Comparison of ENCODE assay signal across 20 cellular contexts in the genomic region with DNA sequence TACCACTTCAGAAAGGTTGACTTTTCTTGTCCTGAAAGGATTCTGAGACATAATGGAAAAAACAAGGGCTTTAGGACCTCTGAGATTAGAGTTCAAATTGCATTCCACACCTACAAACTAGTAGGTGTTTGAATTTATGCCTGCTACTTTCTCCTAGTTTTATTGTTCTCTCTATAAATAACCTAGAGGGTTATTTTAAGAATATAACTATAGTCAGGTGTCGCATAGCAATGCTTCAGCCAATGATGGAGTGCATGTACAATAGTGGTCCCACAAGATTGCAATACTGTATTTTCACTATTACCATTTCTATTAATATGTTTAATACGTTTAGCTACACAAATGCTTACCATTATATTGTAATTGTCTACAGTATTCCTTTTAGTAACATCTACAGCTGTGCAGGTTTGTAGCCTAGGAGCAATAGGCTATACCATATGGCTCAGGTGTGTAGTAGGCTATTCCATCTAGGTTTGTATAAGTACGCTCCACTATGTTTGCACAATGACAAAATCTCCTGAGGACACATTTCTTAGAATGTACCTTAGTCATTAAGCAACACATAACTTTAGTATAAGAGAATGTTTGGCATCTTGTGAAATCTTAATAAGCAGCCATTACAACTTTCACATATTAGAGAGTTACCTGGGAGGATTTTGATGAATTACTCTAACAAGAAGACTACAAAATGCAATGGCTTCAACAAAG.
"Had no signal": no experiment of that assay in that cellular context is flagged by ENCODE, and none has a peak within 500 bp of the region (broad histone marks: within the 10 kb centered on the region; RNA-seq: fewer than 3 reads in every experiment).

No MANE protein-coding gene starts in this region.

- H3K36me3 Mint-ChIP-seq: naive thymus-derived CD8-positive, alpha-beta T cell; stimulated activated memory B cell treated with anti-CD40 and anti-IgM and Interleukin-4, amounts not matched to agents 10 μg/mL and 1 μg/mL and 100 μg/mL, for 72 hours had no signal

- H3K9me3 Mint-ChIP-seq: stimulated activated naive CD8-positive, alpha-beta T cell treated with anti-CD3 and anti-CD28 coated beads, Interleukin-15, Interleukin-2, amounts not matched to agents 100 ng/mL and 50 ng/mL, for 24 hours had no signal

- DNase-seq: cerebellar nuclear complex; erythroblast; foreskin melanocyte; heart right ventricle; islet precursor cell; mucosa of descending colon; naive thymus-derived CD8-positive, alpha-beta T cell; posterior cingulate gyrus; right lobe of liver; spleen; stimulated activated CD4-positive, alpha-beta T cell treated with anti-CD3 and anti-CD28 coated beads, Interleukin-15, amount 100 ng/mL, for 24 hours; stimulated activated CD4-positive, alpha-beta T cell treated with anti-CD3 and anti-CD28 coated beads, Interleukin-1b, Interleukin-23, amount 100 ng/mL, for 48 hours; stimulated activated CD4-positive, alpha-beta T cell treated with anti-CD3 and anti-CD28 coated beads, Interleukin-4, amount 100 ng/mL, for 24 hours; tibial artery; upper lobe of left lung had no signal

- H3K4me3 ChIP-seq: cardiac muscle cell, heart right ventricle, mucosa of descending colon, right lobe of liver, spleen, tibial artery, upper lobe of left lung had no signal

- ATAC-seq: mucosa of descending colon; naive thymus-derived CD8-positive, alpha-beta T cell; right lobe of liver; stimulated activated memory B cell treated with anti-CD40 and anti-IgM and Interleukin-4, amounts not matched to agents 10 μg/mL and 1 μg/mL and 100 μg/mL, for 72 hours had no signal

- H3K4me1 Mint-ChIP-seq: naive thymus-derived CD8-positive, alpha-beta T cell; stimulated activated memory B cell treated with anti-CD40 and anti-IgM and Interleukin-4, amounts not matched to agents 10 μg/mL and 1 μg/mL and 100 μg/mL, for 72 hours had no signal

- H3K27ac Mint-ChIP-seq: dendritic cell treated with granulocyte-macrophage colony-stimulating factor and Interleukin-4, amounts not matched to agents 40 ng/mL and 50 ng/mL, for 4 days; naive thymus-derived CD8-positive, alpha-beta T cell; stimulated activated memory B cell treated with anti-CD40 and anti-IgM and Interleukin-4, amounts not matched to agents 10 μg/mL and 1 μg/mL and 100 μg/mL, for 72 hours; stimulated activated naive CD8-positive, alpha-beta T cell treated with anti-CD3 and anti-CD28 coated beads, Interleukin-15, Interleukin-2, amounts not matched to agents 100 ng/mL and 50 ng/mL, for 24 hours had no signal

- H3K9me3 ChIP-seq: mucosa of descending colon, neutrophil, right lobe of liver, tibial artery, upper lobe of left lung had no signal

- H3K36me3 ChIP-seq: cardiac muscle cell, heart right ventricle, neutrophil, right lobe of liver, spleen, tibial artery, upper lobe of left lung had no signal

- H3K4me3 Mint-ChIP-seq: dendritic cell treated with granulocyte-macrophage colony-stimulating factor and Interleukin-4, amounts not matched to agents 40 ng/mL and 50 ng/mL, for 4 days; naive thymus-derived CD8-positive, alpha-beta T cell; stimulated activated memory B cell treated with anti-CD40 and anti-IgM and Interleukin-4, amounts not matched to agents 10 μg/mL and 1 μg/mL and 100 μg/mL, for 72 hours; stimulated activated naive CD8-positive, alpha-beta T cell treated with anti-CD3 and anti-CD28 coated beads, Interleukin-15, Interleukin-2, amounts not matched to agents 100 ng/mL and 50 ng/mL, for 24 hours had no signal

- H3K27ac ChIP-seq: cardiac muscle cell, neutrophil, right lobe of liver, spleen, tibial artery, upper lobe of left lung had no signal

- H3K27me3 ChIP-seq: cardiac muscle cell, heart right ventricle, neutrophil, right lobe of liver, spleen, tibial artery, upper lobe of left lung had no signal

- H3K27me3 Mint-ChIP-seq: dendritic cell treated with granulocyte-macrophage colony-stimulating factor and Interleukin-4, amounts not matched to agents 40 ng/mL and 50 ng/mL, for 4 days; naive thymus-derived CD8-positive, alpha-beta T cell; stimulated activated memory B cell treated with anti-CD40 and anti-IgM and Interleukin-4, amounts not matched to agents 10 μg/mL and 1 μg/mL and 100 μg/mL, for 72 hours; stimulated activated naive CD8-positive, alpha-beta T cell treated with anti-CD3 and anti-CD28 coated beads, Interleukin-15, Interleukin-2, amounts not matched to agents 100 ng/mL and 50 ng/mL, for 24 hours had no signal

- H3K4me1 ChIP-seq: right lobe of liver, spleen, tibial artery, upper lobe of left lung had no signal
